In the genomic region with DNA sequence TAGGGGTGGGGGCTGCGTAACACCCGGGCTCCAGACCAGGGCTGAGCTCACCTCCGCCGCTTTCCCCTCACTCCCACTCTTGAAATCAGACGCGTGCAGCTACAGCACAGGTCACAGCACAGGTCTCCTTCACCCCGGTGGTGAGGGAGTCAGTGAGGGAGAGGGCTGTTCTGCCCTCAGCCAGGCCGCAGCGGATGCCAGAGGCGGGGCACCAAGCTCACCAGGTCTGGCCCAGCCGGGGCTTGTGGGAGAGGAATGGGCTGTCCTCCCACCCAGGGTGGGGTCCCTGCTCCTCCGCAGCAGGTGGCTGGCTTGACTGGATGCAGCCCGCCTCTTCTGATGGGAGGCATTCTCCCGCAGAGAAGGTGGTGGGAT, we compare ENCODE assay signal across 1 cellular context.
TF ChIP-seq lines count a peak whose summit lies in the region.

No MANE protein-coding gene starts in this region.

TF ChIP-seq in HCT116, 20 proteins besides CTCF, POLR2A, EP300 and RAD21 (continued from another document):
- TF ChIP-seq TCF7L2 (IDR thresholded peaks at IDR 0.05; ENCODE audit: borderline replicate concordance, extremely low read depth, insufficient read depth, insufficient read length): no peak
- TF ChIP-seq, protein P1, sequence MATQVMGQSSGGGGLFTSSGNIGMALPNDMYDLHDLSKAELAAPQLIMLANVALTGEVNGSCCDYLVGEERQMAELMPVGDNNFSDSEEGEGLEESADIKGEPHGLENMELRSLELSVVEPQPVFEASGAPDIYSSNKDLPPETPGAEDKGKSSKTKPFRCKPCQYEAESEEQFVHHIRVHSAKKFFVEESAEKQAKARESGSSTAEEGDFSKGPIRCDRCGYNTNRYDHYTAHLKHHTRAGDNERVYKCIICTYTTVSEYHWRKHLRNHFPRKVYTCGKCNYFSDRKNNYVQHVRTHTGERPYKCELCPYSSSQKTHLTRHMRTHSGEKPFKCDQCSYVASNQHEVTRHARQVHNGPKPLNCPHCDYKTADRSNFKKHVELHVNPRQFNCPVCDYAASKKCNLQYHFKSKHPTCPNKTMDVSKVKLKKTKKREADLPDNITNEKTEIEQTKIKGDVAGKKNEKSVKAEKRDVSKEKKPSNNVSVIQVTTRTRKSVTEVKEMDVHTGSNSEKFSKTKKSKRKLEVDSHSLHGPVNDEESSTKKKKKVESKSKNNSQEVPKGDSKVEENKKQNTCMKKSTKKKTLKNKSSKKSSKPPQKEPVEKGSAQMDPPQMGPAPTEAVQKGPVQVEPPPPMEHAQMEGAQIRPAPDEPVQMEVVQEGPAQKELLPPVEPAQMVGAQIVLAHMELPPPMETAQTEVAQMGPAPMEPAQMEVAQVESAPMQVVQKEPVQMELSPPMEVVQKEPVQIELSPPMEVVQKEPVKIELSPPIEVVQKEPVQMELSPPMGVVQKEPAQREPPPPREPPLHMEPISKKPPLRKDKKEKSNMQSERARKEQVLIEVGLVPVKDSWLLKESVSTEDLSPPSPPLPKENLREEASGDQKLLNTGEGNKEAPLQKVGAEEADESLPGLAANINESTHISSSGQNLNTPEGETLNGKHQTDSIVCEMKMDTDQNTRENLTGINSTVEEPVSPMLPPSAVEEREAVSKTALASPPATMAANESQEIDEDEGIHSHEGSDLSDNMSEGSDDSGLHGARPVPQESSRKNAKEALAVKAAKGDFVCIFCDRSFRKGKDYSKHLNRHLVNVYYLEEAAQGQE (IDR thresholded peaks at IDR 0.05; ENCODE audit: low read depth): no peak
- no peak for TF ChIP-seq FOSL1 (IDR thresholded peaks at IDR 0.05; ENCODE audit: low read depth)
- no peak for TF ChIP-seq SRF (IDR thresholded peaks at IDR 0.05; ENCODE audit: low read depth)
- TF ChIP-seq MAX (IDR thresholded peaks at IDR 0.05): no peak
